8 cellular contexts compared by ENCODE assay signal in the genomic region with DNA sequence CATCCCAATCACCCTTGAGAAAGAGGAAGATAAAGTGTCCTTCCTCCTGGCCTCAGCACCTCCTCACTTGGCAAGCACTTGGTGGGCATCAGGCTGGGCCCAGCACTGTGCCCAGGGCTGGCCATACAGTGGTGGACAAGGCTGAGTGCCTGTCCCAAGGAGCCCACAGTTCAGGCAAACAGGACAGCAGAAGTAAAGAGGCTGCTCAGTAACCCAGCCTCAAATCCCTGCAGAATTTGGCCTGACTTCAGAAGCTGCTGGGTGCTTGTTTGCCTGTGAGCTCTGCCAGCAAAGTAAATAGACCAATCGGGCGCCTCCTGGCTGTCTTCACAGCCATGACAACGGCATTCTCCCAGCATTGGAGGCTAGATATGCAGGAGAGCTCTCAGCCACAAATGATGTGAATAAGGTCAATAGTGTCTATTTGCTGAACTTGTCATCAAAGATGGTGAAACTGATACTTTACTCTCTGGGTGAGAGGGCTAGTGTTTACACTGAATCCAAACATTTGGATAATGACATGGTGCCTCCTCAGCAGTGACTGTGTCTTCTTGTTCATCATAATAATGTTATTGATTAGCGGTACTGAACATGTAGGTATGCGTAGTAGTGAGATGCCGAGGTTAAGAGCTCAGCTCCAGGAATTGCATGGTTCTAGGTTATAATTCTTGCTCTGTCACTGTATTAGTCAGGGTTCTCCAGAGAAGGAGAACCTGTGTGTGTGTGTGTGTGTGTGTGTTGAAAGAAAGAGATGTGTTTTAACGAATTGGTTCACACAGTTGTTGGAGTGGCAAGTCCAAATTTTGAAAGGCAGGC. TPM values are rescaled to one million over a fixed set of nuclear protein-coding genes. Genes with fewer than 3 reads are reported as not detected.
A peak's percentile ranks its signal among the peaks of the same experiment; 100 is the strongest.
DNase-seq lines count a peak whose midpoint lies in the region; ATAC-seq, FAIRE-seq and TF ChIP-seq lines count a peak whose summit lies in the region.

No MANE protein-coding gene starts in this region.

- no peaks in the 10 kb centered on the region for H3K9me3 Mint-ChIP-seq in activated CD4-positive, alpha-beta memory T cell treated with anti-CD3 and anti-CD28 coated beads for 36 hours

- H3K27me3 Mint-ChIP-seq in activated CD4-positive, alpha-beta memory T cell treated with anti-CD3 and anti-CD28 coated beads for 36 hours, result no peaks in the 10 kb centered on the region

- H3K36me3 Mint-ChIP-seq in activated CD4-positive, alpha-beta memory T cell treated with anti-CD3 and anti-CD28 coated beads for 36 hours, result peaks cover 24% of the 10 kb centered on the region

- no peak for FAIRE-seq in urothelium cell line (lab: Jason Lieb, UNC)

- POLR2A ChIA-PET in activated CD4-positive, alpha-beta memory T cell treated with anti-CD3 and anti-CD28 coated beads for 36 hours (lab: Charles Lee), result no interaction called here

- H3K4me3 ChIP-seq in GM12865 (ENCODE audit: low read depth, low read length), result no peak overlapping the region
- H3K4me3 ChIP-seq in fibroblast of the aortic adventitia (ENCODE audit: low read depth, low read length), result no peak overlapping the region

- intact Hi-C loops in activated CD4-positive, alpha-beta memory T cell treated with anti-CD3 and anti-CD28 coated beads for 36 hours (cut with micrococcal nuclease), result loop anchor here (2.0 kb wide), 2 partner anchors 20 to 72 kb away; a partner anchor contains a TSS

- TF ChIP-seq CTCF in GM12865 (IDR thresholded peaks at IDR 0.05; ENCODE audit: insufficient read depth, low read depth, low read length, missing control alignments) (no peak), fibroblast of the aortic adventitia (IDR thresholded peaks at IDR 0.05; ENCODE audit: insufficient read depth, low read length) (peak; percentile 64)

- H3K4me3 Mint-ChIP-seq in activated CD4-positive, alpha-beta memory T cell treated with anti-CD3 and anti-CD28 coated beads for 36 hours, result no peak overlapping the region

- ATAC-seq in GM19351 (IDR thresholded peaks at IDR 0.05; ENCODE audit: unreplicated experiment), result no peak

- H3K27ac Mint-ChIP-seq in activated CD4-positive, alpha-beta memory T cell treated with anti-CD3 and anti-CD28 coated beads for 36 hours, result peak overlapping the region; percentile 59

- DNase-seq in 8988T (peak; percentile 57), GM12865 (ENCODE audit: low read depth) (peak; percentile 32), NCI-H2171 treated with DMSO at 0.1 percent for 48 hours (lab: John Stamatoyannopoulos, UW) (peak; percentile 19), fibroblast of the aortic adventitia (ENCODE audit: low read depth) (peak; percentile 91), nucleus accumbens (lab: John Stamatoyannopoulos, UW) (peak in 55 of 56 donors; percentile 15 to 91 (median 75)), urothelium cell line (ENCODE audit: low spot score) (no peak)
- DNase-seq in activated CD4-positive, alpha-beta memory T cell treated with anti-CD3 and anti-CD28 coated beads for 36 hours, result peak; percentile 53

- CTCF ChIA-PET in activated CD4-positive, alpha-beta memory T cell treated with anti-CD3 and anti-CD28 coated beads for 36 hours (lab: Charles Lee), result interaction anchor here (0.6 to 2.8 kb wide), 8 partner anchors 24 to 118 kb away, joined by 3 to 11 read pairs (median 4); a partner anchor contains a TSS

- H3K4me1 Mint-ChIP-seq in activated CD4-positive, alpha-beta memory T cell treated with anti-CD3 and anti-CD28 coated beads for 36 hours (ENCODE audit: low read depth), result peaks cover 39% of the 10 kb centered on the region

RNA-seq across cellular contexts. Expression of a gene that starts 36.9 kb away (rescaled TPM):
- 10 to 100 TPM; 18.9 to 19.2 TPM for total RNA-seq in activated CD4-positive, alpha-beta memory T cell treated with anti-CD3 and anti-CD28 coated beads for 36 hours
- 5.1 and 7.7 TPM in 2 replicates for total RNA-seq in fibroblast of the aortic adventitia (ENCODE audit: low replicate concordance)

RNA-seq across cellular contexts. Expression of a gene that starts 52.9 kb away (rescaled TPM):
- total RNA-seq in activated CD4-positive, alpha-beta memory T cell treated with anti-CD3 and anti-CD28 coated beads for 36 hours, result 1,000 to 10,000 TPM; 2,144 to 2,205 TPM
- total RNA-seq in fibroblast of the aortic adventitia (ENCODE audit: low replicate concordance), result 778 and 1,853 TPM in 2 replicates
